ENCODE assay signal across 2 cellular contexts in genomic region chr9:137237759-137238726, GRCh38.
TF ChIP-seq lines count a peak whose summit lies in the region.

No MANE protein-coding gene starts in this region.

TF ChIP-seq in SK-N-SH, 30 proteins besides CTCF, POLR2A, EP300 and RAD21 (continued from another document):
- TF ChIP-seq REST (IDR thresholded peaks at IDR 0.05; ENCODE audit: low read depth, low read length) = no peak
- TF ChIP-seq IRF3 (IDR thresholded peaks at IDR 0.05; ENCODE audit: low read depth, low read length) = no peak
- TF ChIP-seq GABPA (IDR thresholded peaks at IDR 0.05; ENCODE audit: low read depth) = no peak
- TF ChIP-seq FOSL2 (IDR thresholded peaks at IDR 0.05; ENCODE audit: borderline replicate concordance, low read depth) = no peak
- TF ChIP-seq SIN3A (IDR thresholded peaks at IDR 0.05; ENCODE audit: borderline replicate concordance, low read depth, low read length) = no peak
- no peak for TF ChIP-seq TEAD4 (IDR thresholded peaks at IDR 0.05; ENCODE audit: borderline replicate concordance, insufficient read depth)
- no peak for TF ChIP-seq POLR2AphosphoS5 (IDR thresholded peaks at IDR 0.05; ENCODE audit: low read depth, low read length)
- TF ChIP-seq NFIC (IDR thresholded peaks at IDR 0.05; ENCODE audit: borderline replicate concordance) = no peak
- TF ChIP-seq RFX5 (IDR thresholded peaks at IDR 0.05; ENCODE audit: low read length) = no peak
- no peak for TF ChIP-seq NRF1 (IDR thresholded peaks at IDR 0.05; ENCODE audit: low read depth, low read length)
- TF ChIP-seq YY1 (IDR thresholded peaks at IDR 0.05; ENCODE audit: low read depth) = no peak
- no peak for TF ChIP-seq ZBTB33 (IDR thresholded peaks at IDR 0.05; ENCODE audit: borderline replicate concordance, low read depth)
- TF ChIP-seq FOXM1 (IDR thresholded peaks at IDR 0.05; ENCODE audit: low read depth) = no peak
- no peak for TF ChIP-seq TAF1 (IDR thresholded peaks at IDR 0.05; ENCODE audit: borderline replicate concordance, low read depth, low read length)
- no peak for TF ChIP-seq EZH2phosphoT487 (IDR thresholded peaks at IDR 0.05; ENCODE audit: borderline replicate concordance, low read depth)
- TF ChIP-seq USF1 (IDR thresholded peaks at IDR 0.05; ENCODE audit: borderline replicate concordance, low read depth) = no peak
TF ChIP-seq in SK-N-SH: peak in this region for 0.

TF ChIP-seq in SK-N-SH treated with all-trans-retinoic acid at 6 μM for 48 hours, 23 proteins besides CTCF, POLR2A, EP300 and RAD21 (continued from another document):
- TF ChIP-seq CREB5 (CRISPR knock-in tag; IDR thresholded peaks at IDR 0.05; ENCODE audit: low read depth) (no peak), OSR1 (CRISPR knock-in tag; IDR thresholded peaks at IDR 0.05) (no peak), PATZ1 (CRISPR knock-in tag; IDR thresholded peaks at IDR 0.05; ENCODE audit: borderline replicate concordance) (no peak), ZNF565 (CRISPR knock-in tag; conservative IDR thresholded peaks at IDR 0.05; ENCODE audit: low read depth) (no peak), TOX (CRISPR knock-in tag; IDR thresholded peaks at IDR 0.05; ENCODE audit: borderline replicate concordance) (no peak), POU6F1 (CRISPR knock-in tag; IDR thresholded peaks at IDR 0.05; ENCODE audit: borderline replicate concordance, low read depth) (no peak), ZNF8 (CRISPR knock-in tag; IDR thresholded peaks at IDR 0.05) (no peak), TCF4 (CRISPR knock-in tag; IDR thresholded peaks at IDR 0.05; ENCODE audit: borderline replicate concordance) (no peak), ZFP3 (CRISPR knock-in tag; IDR thresholded peaks at IDR 0.05) (no peak), CSRNP3 (CRISPR knock-in tag; IDR thresholded peaks at IDR 0.05) (no peak)
